18 cellular contexts compared by ENCODE assay signal in the genomic region with DNA sequence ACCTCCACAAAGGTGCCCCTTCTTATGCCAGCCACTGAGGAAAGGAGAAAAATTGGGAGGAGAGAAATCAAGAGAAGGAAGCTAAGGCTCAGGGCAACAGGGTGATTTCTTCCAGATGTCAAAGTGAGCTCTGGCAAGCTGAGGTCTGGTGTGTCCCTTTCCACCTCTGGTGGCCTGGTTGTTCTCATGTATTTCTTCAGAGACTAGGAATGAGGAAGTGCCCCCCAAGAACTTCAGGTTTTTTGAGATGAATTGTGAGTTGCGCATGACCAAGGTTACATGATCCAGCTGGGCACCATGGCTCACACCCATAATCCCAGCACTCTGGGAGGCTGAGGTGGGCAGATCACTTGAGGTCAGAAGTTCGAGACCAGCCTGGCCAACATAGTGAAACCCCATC.
"Had no signal": no experiment of that assay in that cellular context is flagged by ENCODE, and none has a peak within 500 bp of the region (broad histone marks: within the 10 kb centered on the region; RNA-seq: fewer than 3 reads in every experiment).

No MANE protein-coding gene starts in this region.

- DNase-seq: activated CD4-positive, alpha-beta memory T cell treated with anti-CD3 and anti-CD28 coated beads for 36 hours; activated naive CD4-positive, alpha-beta T cell treated with Interleukin-2 at 50 U/mL for 16 hours; activated naive CD8-positive, alpha-beta T cell treated with anti-CD3 and anti-CD28 coated beads, Interleukin-2, amount 10 ng/mL, durations not matched to agents 7 days and 5 days; body of pancreas; central memory CD4-positive, alpha-beta T cell; dorsolateral prefrontal cortex; endodermal cell; mammary epithelial cell; midbrain; nucleus accumbens; stimulated activated CD4-positive, alpha-beta T cell treated with anti-CD3 and anti-CD28 coated beads, Interleukin-12 subunit alpha, Interleukin-12 subunit beta, amount 100 ng/mL, for 4 hours; stimulated activated CD4-positive, alpha-beta T cell treated with anti-CD3 and anti-CD28 coated beads, Interleukin-1b, Interleukin-23, amount 100 ng/mL, for 48 hours; stimulated activated CD8-positive, alpha-beta memory T cell treated with anti-CD3 and anti-CD28 coated beads, Interleukin-4, amount 100 ng/mL, for 48 hours; stimulated activated naive CD4-positive, alpha-beta T cell; substantia nigra; tibial artery had no signal

- H3K27me3 ChIP-seq: body of pancreas, dorsolateral prefrontal cortex, tibial artery had no signal

- H3K27ac ChIP-seq: body of pancreas, dorsolateral prefrontal cortex, tibial artery had no signal

- H3K4me1 Mint-ChIP-seq: activated naive CD8-positive, alpha-beta T cell treated with anti-CD3 and anti-CD28 coated beads, Interleukin-2, amount 10 ng/mL, durations not matched to agents 7 days and 5 days had no signal

- H3K9me3 ChIP-seq: body of pancreas, tibial artery had no signal

- H3K27ac Mint-ChIP-seq: activated CD4-positive, alpha-beta memory T cell treated with anti-CD3 and anti-CD28 coated beads for 36 hours; activated naive CD8-positive, alpha-beta T cell treated with anti-CD3 and anti-CD28 coated beads, Interleukin-2, amount 10 ng/mL, durations not matched to agents 7 days and 5 days; endodermal cell; nephron had no signal

- H3K36me3 ChIP-seq: tibial artery had no signal

- H3K36me3 Mint-ChIP-seq: activated CD4-positive, alpha-beta memory T cell treated with anti-CD3 and anti-CD28 coated beads for 36 hours; activated naive CD8-positive, alpha-beta T cell treated with anti-CD3 and anti-CD28 coated beads, Interleukin-2, amount 10 ng/mL, durations not matched to agents 7 days and 5 days had no signal

- H3K4me3 ChIP-seq: body of pancreas, dorsolateral prefrontal cortex, tibial artery had no signal

- H3K9me3 Mint-ChIP-seq: activated CD4-positive, alpha-beta memory T cell treated with anti-CD3 and anti-CD28 coated beads for 36 hours; activated naive CD8-positive, alpha-beta T cell treated with anti-CD3 and anti-CD28 coated beads, Interleukin-2, amount 10 ng/mL, durations not matched to agents 7 days and 5 days; endodermal cell; nephron had no signal

- H3K4me3 Mint-ChIP-seq: activated CD4-positive, alpha-beta memory T cell treated with anti-CD3 and anti-CD28 coated beads for 36 hours; activated naive CD8-positive, alpha-beta T cell treated with anti-CD3 and anti-CD28 coated beads, Interleukin-2, amount 10 ng/mL, durations not matched to agents 7 days and 5 days; endodermal cell had no signal

- ATAC-seq: body of pancreas, left lobe of liver had no signal
